1 cellular context compared by ENCODE assay signal in the genomic region with DNA sequence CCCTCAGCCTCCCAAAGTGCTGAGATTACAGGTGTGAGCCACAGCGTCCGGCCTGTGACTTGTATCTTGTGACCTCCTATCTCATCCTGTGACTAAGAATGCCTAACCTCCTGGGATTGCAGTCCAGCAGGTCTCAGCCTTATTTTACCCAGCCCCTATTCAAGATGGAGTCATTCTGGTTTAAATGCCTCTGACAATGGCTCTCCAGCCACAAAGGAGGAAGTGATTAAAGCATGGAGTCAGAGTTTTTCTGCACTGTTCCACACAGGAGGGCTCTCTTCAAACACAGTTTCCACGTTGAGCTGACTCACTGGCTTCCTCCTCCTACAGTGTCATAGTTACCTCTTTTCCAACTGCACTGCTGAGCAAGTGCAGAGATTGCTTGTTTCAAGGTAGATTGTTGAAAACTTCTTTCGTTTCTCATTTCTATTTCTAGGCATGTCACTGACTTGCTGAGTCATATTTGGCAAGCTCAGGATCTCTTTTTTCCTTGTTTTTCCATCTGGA.
TF ChIP-seq lines count a peak whose summit lies in the region.

No MANE protein-coding gene starts in this region.

TF ChIP-seq in GM23338, 12 proteins besides CTCF, POLR2A, EP300 and RAD21 (continued from another document):
- TF ChIP-seq, protein P1, sequence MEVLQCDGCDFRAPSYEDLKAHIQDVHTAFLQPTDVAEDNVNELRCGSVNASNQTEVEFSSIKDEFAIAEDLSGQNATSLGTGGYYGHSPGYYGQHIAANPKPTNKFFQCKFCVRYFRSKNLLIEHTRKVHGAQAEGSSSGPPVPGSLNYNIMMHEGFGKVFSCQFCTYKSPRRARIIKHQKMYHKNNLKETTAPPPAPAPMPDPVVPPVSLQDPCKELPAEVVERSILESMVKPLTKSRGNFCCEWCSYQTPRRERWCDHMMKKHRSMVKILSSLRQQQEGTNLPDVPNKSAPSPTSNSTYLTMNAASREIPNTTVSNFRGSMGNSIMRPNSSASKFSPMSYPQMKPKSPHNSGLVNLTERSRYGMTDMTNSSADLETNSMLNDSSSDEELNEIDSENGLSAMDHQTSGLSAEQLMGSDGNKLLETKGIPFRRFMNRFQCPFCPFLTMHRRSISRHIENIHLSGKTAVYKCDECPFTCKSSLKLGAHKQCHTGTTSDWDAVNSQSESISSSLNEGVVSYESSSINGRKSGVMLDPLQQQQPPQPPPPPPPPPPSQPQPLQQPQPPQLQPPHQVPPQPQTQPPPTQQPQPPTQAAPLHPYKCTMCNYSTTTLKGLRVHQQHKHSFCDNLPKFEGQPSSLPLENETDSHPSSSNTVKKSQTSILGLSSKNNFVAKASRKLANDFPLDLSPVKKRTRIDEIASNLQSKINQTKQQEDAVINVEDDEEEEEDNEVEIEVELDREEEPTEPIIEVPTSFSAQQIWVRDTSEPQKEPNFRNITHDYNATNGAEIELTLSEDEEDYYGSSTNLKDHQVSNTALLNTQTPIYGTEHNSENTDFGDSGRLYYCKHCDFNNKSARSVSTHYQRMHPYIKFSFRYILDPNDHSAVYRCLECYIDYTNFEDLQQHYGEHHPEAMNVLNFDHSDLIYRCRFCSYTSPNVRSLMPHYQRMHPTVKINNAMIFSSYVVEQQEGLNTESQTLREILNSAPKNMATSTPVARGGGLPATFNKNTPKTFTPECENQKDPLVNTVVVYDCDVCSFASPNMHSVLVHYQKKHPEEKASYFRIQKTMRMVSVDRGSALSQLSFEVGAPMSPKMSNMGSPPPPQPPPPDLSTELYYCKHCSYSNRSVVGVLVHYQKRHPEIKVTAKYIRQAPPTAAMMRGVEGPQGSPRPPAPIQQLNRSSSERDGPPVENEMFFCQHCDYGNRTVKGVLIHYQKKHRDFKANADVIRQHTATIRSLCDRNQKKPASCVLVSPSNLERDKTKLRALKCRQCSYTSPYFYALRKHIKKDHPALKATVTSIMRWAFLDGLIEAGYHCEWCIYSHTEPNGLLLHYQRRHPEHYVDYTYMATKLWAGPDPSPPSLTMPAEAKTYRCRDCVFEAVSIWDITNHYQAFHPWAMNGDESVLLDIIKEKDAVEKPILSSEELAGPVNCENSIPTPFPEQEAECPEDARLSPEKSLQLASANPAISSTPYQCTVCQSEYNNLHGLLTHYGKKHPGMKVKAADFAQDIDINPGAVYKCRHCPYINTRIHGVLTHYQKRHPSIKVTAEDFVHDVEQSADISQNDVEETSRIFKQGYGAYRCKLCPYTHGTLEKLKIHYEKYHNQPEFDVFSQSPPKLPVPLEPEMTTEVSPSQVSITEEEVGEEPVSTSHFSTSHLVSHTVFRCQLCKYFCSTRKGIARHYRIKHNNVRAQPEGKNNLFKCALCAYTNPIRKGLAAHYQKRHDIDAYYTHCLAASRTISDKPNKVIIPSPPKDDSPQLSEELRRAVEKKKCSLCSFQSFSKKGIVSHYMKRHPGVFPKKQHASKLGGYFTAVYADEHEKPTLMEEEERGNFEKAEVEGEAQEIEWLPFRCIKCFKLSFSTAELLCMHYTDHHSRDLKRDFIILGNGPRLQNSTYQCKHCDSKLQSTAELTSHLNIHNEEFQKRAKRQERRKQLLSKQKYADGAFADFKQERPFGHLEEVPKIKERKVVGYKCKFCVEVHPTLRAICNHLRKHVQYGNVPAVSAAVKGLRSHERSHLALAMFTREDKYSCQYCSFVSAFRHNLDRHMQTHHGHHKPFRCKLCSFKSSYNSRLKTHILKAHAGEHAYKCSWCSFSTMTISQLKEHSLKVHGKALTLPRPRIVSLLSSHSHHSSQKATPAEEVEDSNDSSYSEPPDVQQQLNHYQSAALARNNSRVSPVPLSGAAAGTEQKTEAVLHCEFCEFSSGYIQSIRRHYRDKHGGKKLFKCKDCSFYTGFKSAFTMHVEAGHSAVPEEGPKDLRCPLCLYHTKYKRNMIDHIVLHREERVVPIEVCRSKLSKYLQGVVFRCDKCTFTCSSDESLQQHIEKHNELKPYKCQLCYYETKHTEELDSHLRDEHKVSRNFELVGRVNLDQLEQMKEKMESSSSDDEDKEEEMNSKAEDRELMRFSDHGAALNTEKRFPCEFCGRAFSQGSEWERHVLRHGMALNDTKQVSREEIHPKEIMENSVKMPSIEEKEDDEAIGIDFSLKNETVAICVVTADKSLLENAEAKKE (CRISPR knock-in tag; IDR thresholded peaks at IDR 0.05), result no peak
- TF ChIP-seq ZNF331 (CRISPR knock-in tag; IDR thresholded peaks at IDR 0.05; ENCODE audit: low read depth), result no peak
